ENCODE assay signal across 26 cellular contexts in genomic region chr4:10596586-10597285, GRCh38.
"Had no signal": no experiment of that assay in that cellular context is flagged by ENCODE, and none has a peak within 500 bp of the region (broad histone marks: within the 10 kb centered on the region; RNA-seq: fewer than 3 reads in every experiment).

No MANE protein-coding gene starts in this region.

- H3K4me2 ChIP-seq: hepatocyte had no signal

- H2AFZ ChIP-seq: hepatocyte had no signal

- H3K9me3 Mint-ChIP-seq: memory B cell; naive thymus-derived CD8-positive, alpha-beta T cell; nephron; neural crest cell; stimulated activated effector memory CD8-positive, alpha-beta T cell treated with anti-CD3 and anti-CD28 coated beads, Interleukin-12 subunit alpha, Interleukin-12 subunit beta, amount 100 ng/mL, for 72 hours; stimulated activated naive CD8-positive, alpha-beta T cell treated with anti-CD3 and anti-CD28 coated beads, Interleukin-15, Interleukin-2, amounts not matched to agents 100 ng/mL and 50 ng/mL, for 24 hours had no signal

- H3K79me2 ChIP-seq: hepatocyte had no signal

- FAIRE-seq: pancreas, small intestine, urothelium cell line had no signal

- H3K4me1 Mint-ChIP-seq: stimulated activated effector memory CD8-positive, alpha-beta T cell treated with anti-CD3 and anti-CD28 coated beads, Interleukin-12 subunit alpha, Interleukin-12 subunit beta, amount 100 ng/mL, for 72 hours had no signal

- H3K4me3 ChIP-seq: hepatocyte, left ventricle myocardium inferior, pancreas, prostate gland, spleen, suprapubic skin, thoracic aorta, tibial artery, upper lobe of right lung had no signal

- H3K4me3 Mint-ChIP-seq: memory B cell; naive thymus-derived CD8-positive, alpha-beta T cell; nephron; neural crest cell; stimulated activated effector memory CD8-positive, alpha-beta T cell treated with anti-CD3 and anti-CD28 coated beads, Interleukin-12 subunit alpha, Interleukin-12 subunit beta, amount 100 ng/mL, for 72 hours; stimulated activated naive CD8-positive, alpha-beta T cell treated with anti-CD3 and anti-CD28 coated beads, Interleukin-15, Interleukin-2, amounts not matched to agents 100 ng/mL and 50 ng/mL, for 24 hours had no signal

- H3K4me1 ChIP-seq: left ventricle myocardium inferior, pancreas, prostate gland, suprapubic skin, tibial artery, upper lobe of right lung had no signal

- H3K36me3 Mint-ChIP-seq: memory B cell; naive thymus-derived CD8-positive, alpha-beta T cell; stimulated activated effector memory CD8-positive, alpha-beta T cell treated with anti-CD3 and anti-CD28 coated beads, Interleukin-12 subunit alpha, Interleukin-12 subunit beta, amount 100 ng/mL, for 72 hours had no signal

- H3K27me3 ChIP-seq: hepatocyte, pancreas, spleen, suprapubic skin, tibial artery, upper lobe of right lung had no signal

- H3K27ac Mint-ChIP-seq: memory B cell; nephron; stimulated activated effector memory CD8-positive, alpha-beta T cell treated with anti-CD3 and anti-CD28 coated beads, Interleukin-12 subunit alpha, Interleukin-12 subunit beta, amount 100 ng/mL, for 72 hours; stimulated activated naive CD8-positive, alpha-beta T cell treated with anti-CD3 and anti-CD28 coated beads, Interleukin-15, Interleukin-2, amounts not matched to agents 100 ng/mL and 50 ng/mL, for 24 hours had no signal

- DNase-seq: islet precursor cell; left ventricle myocardium inferior; naive thymus-derived CD8-positive, alpha-beta T cell; nucleus accumbens; pancreas; posterior cingulate gyrus; retina; right cardiac atrium; small intestine; spleen; stimulated activated CD4-positive, alpha-beta T cell treated with anti-CD3 and anti-CD28 coated beads, Interleukin-4, amount 100 ng/mL, for 24 hours; stimulated activated naive CD4-positive, alpha-beta T cell; tibial artery; trophoblast cell; upper lobe of right lung had no signal

- H3K27ac ChIP-seq: hepatocyte, left ventricle myocardium inferior, pancreas, prostate gland, spleen, suprapubic skin, thoracic aorta, tibial artery, upper lobe of right lung had no signal

- ATAC-seq: naive thymus-derived CD8-positive, alpha-beta T cell; pancreas; right cardiac atrium; sciatic nerve; stimulated activated effector memory CD8-positive, alpha-beta T cell treated with anti-CD3 and anti-CD28 coated beads, Interleukin-12 subunit alpha, Interleukin-12 subunit beta, amount 100 ng/mL, for 72 hours; upper lobe of right lung had no signal

- H3K27me3 Mint-ChIP-seq: memory B cell had no signal

- H3K36me3 ChIP-seq: left ventricle myocardium inferior, pancreas, prostate gland, spleen, suprapubic skin, thoracic aorta, tibial artery, upper lobe of right lung had no signal

- H3K9me3 ChIP-seq: left ventricle myocardium inferior, pancreas, prostate gland, spleen, suprapubic skin, thoracic aorta, tibial artery, upper lobe of right lung had no signal
